ENCODE assay signal across 8 cellular contexts in the genomic region with DNA sequence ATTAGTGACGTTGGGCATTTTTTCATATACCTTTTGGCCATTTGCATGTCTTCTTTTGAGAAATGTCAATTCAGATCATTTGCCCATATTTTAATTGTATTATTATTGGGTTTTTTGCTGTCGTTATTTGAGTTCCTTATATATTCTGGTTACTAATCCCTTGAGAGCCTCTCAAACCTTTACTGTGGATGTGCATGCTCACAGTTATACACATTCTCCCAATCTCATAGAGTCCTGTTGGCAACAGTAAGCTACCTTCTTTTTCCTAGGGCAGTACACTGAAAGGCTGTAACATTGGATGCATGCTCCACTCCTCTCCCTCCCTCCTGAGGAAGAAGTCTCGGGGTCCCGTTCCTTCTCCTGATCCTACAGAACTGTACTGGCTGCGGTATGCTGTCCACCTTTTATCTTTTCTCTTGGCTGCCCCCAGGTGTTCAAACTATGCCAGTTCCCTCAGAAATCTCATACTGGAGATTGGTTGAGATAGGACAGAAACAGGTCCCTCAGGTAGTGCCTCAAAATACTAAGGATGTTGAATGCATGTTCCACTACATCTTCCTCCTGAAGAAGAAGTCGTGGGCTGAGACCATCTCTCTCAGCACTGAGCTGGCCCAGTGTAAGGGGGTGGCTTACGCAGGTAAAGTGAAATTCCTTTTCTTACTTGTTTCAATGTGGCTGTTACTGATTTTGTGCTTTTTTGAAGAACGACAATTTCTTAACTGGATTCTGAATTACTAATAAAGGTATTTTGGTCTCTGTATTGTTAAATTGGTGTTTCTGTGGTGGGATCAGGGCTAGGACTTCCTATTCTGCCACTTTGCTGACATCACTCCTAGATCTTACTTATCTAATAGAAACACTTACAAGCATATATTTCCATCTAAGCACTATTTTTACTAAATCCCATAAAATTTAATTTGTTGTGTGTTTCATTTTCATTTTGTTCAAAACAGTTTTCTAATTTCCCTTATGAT.
DNase-seq lines count a peak whose midpoint lies in the region; ATAC-seq, FAIRE-seq and TF ChIP-seq lines count a peak whose summit lies in the region.

No MANE protein-coding gene starts in this region.

- in situ Hi-C loops in astrocyte of the cerebellum (cut with HindIII; ENCODE audit: low sequenced_read_pairs) = no loop called here

- H3K27me3 ChIP-seq in liver (ENCODE audit: control insufficient read depth in 4 of 4, insufficient read depth in 4 of 4, low read length in 3 of 4) = no peaks in the 10 kb centered on the region

- no peak overlapping the region for H3K9ac ChIP-seq in liver (ENCODE audit: low read depth in 1 of 2, low read length in 2 of 2)

- H3K4me3 Mint-ChIP-seq in CD14-positive monocyte = no peak overlapping the region
- peak overlapping the region; percentile 53 for H3K4me3 Mint-ChIP-seq in stimulated activated effector memory CD8-positive, alpha-beta T cell treated with anti-CD3 and anti-CD28 coated beads, Interleukin-12 subunit alpha, Interleukin-12 subunit beta, amount 100 ng/mL, for 72 hours

- H3K27ac ChIP-seq in liver (ENCODE audit: low read depth in 1 of 2, low read length in 2 of 2) = no peak overlapping the region

- no peak for FAIRE-seq in HTR-8/SVneo (lab: Jason Lieb, UNC)

- H3K36me3 Mint-ChIP-seq in CD14-positive monocyte = no peaks in the 10 kb centered on the region
- H3K36me3 Mint-ChIP-seq in stimulated activated effector memory CD8-positive, alpha-beta T cell treated with anti-CD3 and anti-CD28 coated beads, Interleukin-12 subunit alpha, Interleukin-12 subunit beta, amount 100 ng/mL, for 72 hours = no peaks in the 10 kb centered on the region

- ATAC-seq in GM18517 (IDR thresholded peaks at IDR 0.05; ENCODE audit: unreplicated experiment) (peak; percentile 70), GM21360 (IDR thresholded peaks at IDR 0.05; ENCODE audit: unreplicated experiment) (no peak)
- ATAC-seq in stimulated activated effector memory CD8-positive, alpha-beta T cell treated with anti-CD3 and anti-CD28 coated beads, Interleukin-12 subunit alpha, Interleukin-12 subunit beta, amount 100 ng/mL, for 72 hours = peak; percentile 87

- peak overlapping the region in 1 of 7 donors; percentile 6 for H3K27ac Mint-ChIP-seq in CD14-positive monocyte
- no peak overlapping the region for H3K27ac Mint-ChIP-seq in stimulated activated effector memory CD8-positive, alpha-beta T cell treated with anti-CD3 and anti-CD28 coated beads, Interleukin-12 subunit alpha, Interleukin-12 subunit beta, amount 100 ng/mL, for 72 hours

- peaks cover 0 to 1% (median 0%) of the 10 kb centered on the region in 3 donors for H3K27me3 Mint-ChIP-seq in CD14-positive monocyte (ENCODE audit: low read depth in 3 of 3)

- H3K36me3 ChIP-seq in liver (ENCODE audit: control insufficient read depth in 4 of 4, insufficient read depth in 3 of 4, low read depth in 1 of 4, low read length in 3 of 4) = no peaks in the 10 kb centered on the region

- WGBS in liver = 36% methylated on average over 8 of the region's 8 CpGs

- H3K4me1 Mint-ChIP-seq in CD14-positive monocyte = peaks cover 5% of the 10 kb centered on the region
- H3K4me1 Mint-ChIP-seq in stimulated activated effector memory CD8-positive, alpha-beta T cell treated with anti-CD3 and anti-CD28 coated beads, Interleukin-12 subunit alpha, Interleukin-12 subunit beta, amount 100 ng/mL, for 72 hours = peaks cover 18% of the 10 kb centered on the region

- no peaks in the 10 kb centered on the region for H3K9me3 ChIP-seq in liver (ENCODE audit: control insufficient read depth in 4 of 4, low read length in 3 of 4)

- H3K4me3 ChIP-seq in astrocyte of the cerebellum (ENCODE audit: low read depth, low read length) = no peak overlapping the region
- H3K4me3 ChIP-seq in liver (ENCODE audit: low read depth in 1 of 3, low read length in 3 of 3) = no peak overlapping the region

- TF ChIP-seq RAD21 in liver (IDR thresholded peaks at IDR 0.05) = peak; percentile 67 to 77

- no peaks in the 10 kb centered on the region for H3K4me1 ChIP-seq in liver (ENCODE audit: control insufficient read depth in 4 of 4, insufficient read depth in 4 of 4, low read length in 3 of 4)

- peaks cover 0 to 1% (median 0%) of the 10 kb centered on the region in 7 donors for H3K9me3 Mint-ChIP-seq in CD14-positive monocyte
- no peaks in the 10 kb centered on the region for H3K9me3 Mint-ChIP-seq in stimulated activated effector memory CD8-positive, alpha-beta T cell treated with anti-CD3 and anti-CD28 coated beads, Interleukin-12 subunit alpha, Interleukin-12 subunit beta, amount 100 ng/mL, for 72 hours

- DNase-seq in CD14-positive monocyte (ENCODE audit: low spot score) (no peak), HTR-8/SVneo (ENCODE audit: insufficient read length, low spot score) (peak; percentile 11), SKM-1 treated with dmso at 0.1 percent for 144 hours (lab: John Stamatoyannopoulos, UW; ENCODE audit: unreplicated experiment) (peak; percentile 11), astrocyte of the cerebellum (ENCODE audit: low read depth) (no peak)
- peak; percentile 7 to 59 for DNase-seq in stimulated activated effector memory CD8-positive, alpha-beta T cell treated with anti-CD3 and anti-CD28 coated beads, Interleukin-12 subunit alpha, Interleukin-12 subunit beta, amount 100 ng/mL, for 72 hours (ENCODE audit: low spot score in 2 of 2)

- TF ChIP-seq CTCF in CD14-positive monocyte (IDR thresholded peaks at IDR 0.05) (peak; percentile 29), astrocyte of the cerebellum (IDR thresholded peaks at IDR 0.05; ENCODE audit: low read depth, low read length, missing control alignments) (peak; percentile 52), liver (IDR thresholded peaks at IDR 0.05; ENCODE audit: low read depth, low read length, missing input control) (peak; percentile 36)

- intact Hi-C loops in CD14-positive monocyte (cut with micrococcal nuclease) = no loop called here

TF ChIP-seq in liver, 16 proteins besides CTCF, POLR2A, EP300 and RAD21:
- TF ChIP-seq HNF4A (conservative IDR thresholded peaks at IDR 0.05) (no peak), MAX (IDR thresholded peaks at IDR 0.05) (no peak), FOXA2 (IDR thresholded peaks at IDR 0.05) (no peak)
TF ChIP-seq in liver: peak in this region for 0.

Comparison
In these comparisons a context has a peak if more than half of its experiments do, and no peak if none do; other contexts are left out.
1. DNase-seq: peak in HTR-8/SVneo (single experiment), SKM-1 treated with dmso at 0.1 percent for 144 hours (single experiment) and stimulated activated effector memory CD8-positive, alpha-beta T cell treated with anti-CD3 and anti-CD28 coated beads, Interleukin-12 subunit alpha, Interleukin-12 subunit beta, amount 100 ng/mL, for 72 hours (2 of 2); none in CD14-positive monocyte (single experiment) and astrocyte of the cerebellum (single experiment).
2. Peak in every context shown above with its lines, with median percentiles within 50 percentile points of each other: CTCF ChIP-seq.